ENCODE assay signal across 10 cellular contexts in genomic region chr1:31924839-31925238, GRCh38. TPM values are rescaled to one million over a fixed set of nuclear protein-coding genes. Genes with fewer than 3 reads are reported as not detected.
A peak's percentile ranks its signal among the peaks of the same experiment; 100 is the strongest.
DNase-seq lines count a peak whose midpoint lies in the region; ATAC-seq and TF ChIP-seq lines count a peak whose summit lies in the region.
"Had no signal": no experiment of that assay in that cellular context is flagged by ENCODE, and none has a peak within 500 bp of the region (broad histone marks: within the 10 kb centered on the region; RNA-seq: fewer than 3 reads in every experiment).

No MANE protein-coding gene starts in this region.

- peaks cover 36% of the 10 kb centered on the region for H3K36me3 Mint-ChIP-seq in activated CD4-positive, alpha-beta T cell treated with anti-CD3 and anti-CD28 coated beads, Interleukin-2, amount 10 ng/mL, durations not matched to agents 7 days and 5 days (ENCODE audit: low read depth)
- H3K36me3 Mint-ChIP-seq in dendritic cell treated with granulocyte-macrophage colony-stimulating factor and Interleukin-4, amounts not matched to agents 40 ng/mL and 50 ng/mL, for 4 days (ENCODE audit: low read depth): peaks cover 20% of the 10 kb centered on the region

- H2AFZ ChIP-seq in OCI-LY1 (ENCODE audit: low read length): no peak overlapping the region

- H3K27me3 ChIP-seq in OCI-LY1 (ENCODE audit: insufficient read depth, low read length) (no peaks in the 10 kb centered on the region), spleen (replicated peaks in 1 of 7) (no peaks in the 10 kb centered on the region)

- H3K4me2 ChIP-seq in OCI-LY1 (ENCODE audit: low read length): no peak overlapping the region

- POLR2A ChIA-PET in activated CD4-positive, alpha-beta T cell treated with anti-CD3 and anti-CD28 coated beads, Interleukin-2, amount 10 ng/mL, durations not matched to agents 7 days and 5 days (lab: Charles Lee): interaction anchor here (1.5 kb wide), 1 partner anchor 11 kb away, joined by 3 read pairs; no protein-coding TSS in a partner anchor

- H3K9ac ChIP-seq in OCI-LY1 (ENCODE audit: low read length): no peak overlapping the region; the same call in 1 of the 2 replicates

- no peaks in the 10 kb centered on the region for H3K27me3 Mint-ChIP-seq in activated CD4-positive, alpha-beta T cell treated with anti-CD3 and anti-CD28 coated beads, Interleukin-2, amount 10 ng/mL, durations not matched to agents 7 days and 5 days
- no peaks in the 10 kb centered on the region for H3K27me3 Mint-ChIP-seq in dendritic cell treated with granulocyte-macrophage colony-stimulating factor and Interleukin-4, amounts not matched to agents 40 ng/mL and 50 ng/mL, for 4 days

- no peaks in the 10 kb centered on the region for H3K9me3 ChIP-seq in OCI-LY1 (ENCODE audit: low read length)
- no peaks in the 10 kb centered on the region for H3K9me3 ChIP-seq in spleen

- ATAC-seq in HG02885 (IDR thresholded peaks at IDR 0.05; ENCODE audit: poor library complexity, unreplicated experiment) (no peak), GM18873 (IDR thresholded peaks at IDR 0.05; ENCODE audit: low FRiP score, unreplicated experiment) (no peak)

- no peak for TF ChIP-seq POLR2A in spleen (IDR thresholded peaks at IDR 0.05)

- H4K20me1 ChIP-seq in OCI-LY1 (ENCODE audit: insufficient read depth, low read length): no peaks in the 10 kb centered on the region

- H3K4me1 ChIP-seq in OCI-LY1 (ENCODE audit: insufficient read depth, low read length, severe bottlenecking) (peaks cover 62% of the 10 kb centered on the region), spleen (peaks cover 72 to 96% (median 93%) of the 10 kb centered on the region in 6 donors)

- H3K27ac ChIP-seq in OCI-LY1 (ENCODE audit: low read depth, low read length, poor library complexity, severe bottlenecking) (peak overlapping the region; percentile 16), spleen (peak overlapping the region; percentile 39 to 99 (median 80))

- TF ChIP-seq CTCF in OCI-LY1 (IDR thresholded peaks at IDR 0.05; ENCODE audit: low read length) (no peak), spleen (IDR thresholded peaks at IDR 0.05 in 8 of 11, conservative IDR thresholded peaks at IDR 0.05 in 3 of 11) (no peak)

- H3F3A ChIP-seq in OCI-LY1 (ENCODE audit: insufficient read depth, low read length): no peaks in the 10 kb centered on the region

- H3K27ac Mint-ChIP-seq in activated CD4-positive, alpha-beta T cell treated with anti-CD3 and anti-CD28 coated beads, Interleukin-2, amount 10 ng/mL, durations not matched to agents 7 days and 5 days: peak overlapping the region; percentile 69
- peak overlapping the region; percentile 59 for H3K27ac Mint-ChIP-seq in dendritic cell treated with granulocyte-macrophage colony-stimulating factor and Interleukin-4, amounts not matched to agents 40 ng/mL and 50 ng/mL, for 4 days

- peaks cover 82% of the 10 kb centered on the region for H3K4me1 Mint-ChIP-seq in activated CD4-positive, alpha-beta T cell treated with anti-CD3 and anti-CD28 coated beads, Interleukin-2, amount 10 ng/mL, durations not matched to agents 7 days and 5 days
- peaks cover 78% of the 10 kb centered on the region for H3K4me1 Mint-ChIP-seq in dendritic cell treated with granulocyte-macrophage colony-stimulating factor and Interleukin-4, amounts not matched to agents 40 ng/mL and 50 ng/mL, for 4 days (ENCODE audit: low read depth)

- no peak for DNase-seq in activated CD4-positive, alpha-beta T cell treated with anti-CD3 and anti-CD28 coated beads, Interleukin-2, amount 10 ng/mL, durations not matched to agents 7 days and 5 days
- DNase-seq in activated CD4-positive, alpha-beta T cell treated with anti-CD3 and anti-CD28 coated beads, Interleukin-2, amount 50 U/mL, for 4 hours: no peak
- DNase-seq in spleen (no peak), GM03348 (ENCODE audit: low spot score) (no peak)
- DNase-seq: amygdala, NCI-H187 treated with DMSO at 0.1 percent for 48 hours had no signal

- no peaks in the 10 kb centered on the region for H3K9me3 Mint-ChIP-seq in activated CD4-positive, alpha-beta T cell treated with anti-CD3 and anti-CD28 coated beads, Interleukin-2, amount 10 ng/mL, durations not matched to agents 7 days and 5 days
- no peaks in the 10 kb centered on the region for H3K9me3 Mint-ChIP-seq in dendritic cell treated with granulocyte-macrophage colony-stimulating factor and Interleukin-4, amounts not matched to agents 40 ng/mL and 50 ng/mL, for 4 days

- CTCF ChIA-PET in activated CD4-positive, alpha-beta T cell treated with anti-CD3 and anti-CD28 coated beads, Interleukin-2, amount 10 ng/mL, durations not matched to agents 7 days and 5 days (lab: Charles Lee): interaction anchor here (1.0 to 2.8 kb wide), 6 partner anchors 9 to 39 kb away, joined by 3 to 10 read pairs (median 4); partner anchors contain the start of gene PTP4A2

- peak overlapping the region; percentile 69 for H3K4me3 Mint-ChIP-seq in activated CD4-positive, alpha-beta T cell treated with anti-CD3 and anti-CD28 coated beads, Interleukin-2, amount 10 ng/mL, durations not matched to agents 7 days and 5 days
- H3K4me3 Mint-ChIP-seq in dendritic cell treated with granulocyte-macrophage colony-stimulating factor and Interleukin-4, amounts not matched to agents 40 ng/mL and 50 ng/mL, for 4 days: no peak overlapping the region

- peaks cover 32% of the 10 kb centered on the region for H3K36me3 ChIP-seq in OCI-LY1 (ENCODE audit: insufficient read depth, low read length)
- H3K36me3 ChIP-seq in spleen: peaks cover 0 to under 1% (median 0%) of the 10 kb centered on the region in 6 donors

- H3K4me3 ChIP-seq in OCI-LY1 (ENCODE audit: low read depth, low read length, poor library complexity, severe bottlenecking) (no peak overlapping the region), spleen (peak overlapping the region in 1 of 8 donors; percentile 50)

- WGBS in spleen, 5 donors: 11 to 29% (median 19%) methylated on average over 1 of the region's 1 CpG

- intact Hi-C loops in dendritic cell treated with granulocyte-macrophage colony-stimulating factor and Interleukin-4, amounts not matched to agents 40 ng/mL and 50 ng/mL, for 4 days (cut with micrococcal nuclease): loop anchor here (5.0 kb wide), 1 partner anchor 37 kb away; no protein-coding TSS in a partner anchor
- intact Hi-C loops in spleen (cut with DNase I; ENCODE audit: low total_unique reads): no loop called here

- no peaks in the 10 kb centered on the region for H3K9me2 ChIP-seq in OCI-LY1 (ENCODE audit: low read depth, low read length)

- peaks cover 96% of the 10 kb centered on the region for H3K79me2 ChIP-seq in OCI-LY1 (ENCODE audit: insufficient read depth, low read length)

RNA-seq across cellular contexts. Expression of gene PTP4A2, which starts 13.3 kb away (rescaled TPM):
- total RNA-seq in activated CD4-positive, alpha-beta T cell treated with anti-CD3 and anti-CD28 coated beads, Interleukin-2, amount 10 ng/mL, durations not matched to agents 7 days and 5 days: 100 to 1,000 TPM; 334 to 347 TPM
- 100 to 1,000 TPM; 201 to 300 (median 254) TPM for total RNA-seq in spleen
- 100 to 1,000 TPM in 1 of 3 donors, 10 to 100 TPM in 2; 72.9 to 111 (median 94.2) TPM for polyA plus RNA-seq in spleen
